Comparison of ENCODE assay signal across 1 cellular context in the genomic region with DNA sequence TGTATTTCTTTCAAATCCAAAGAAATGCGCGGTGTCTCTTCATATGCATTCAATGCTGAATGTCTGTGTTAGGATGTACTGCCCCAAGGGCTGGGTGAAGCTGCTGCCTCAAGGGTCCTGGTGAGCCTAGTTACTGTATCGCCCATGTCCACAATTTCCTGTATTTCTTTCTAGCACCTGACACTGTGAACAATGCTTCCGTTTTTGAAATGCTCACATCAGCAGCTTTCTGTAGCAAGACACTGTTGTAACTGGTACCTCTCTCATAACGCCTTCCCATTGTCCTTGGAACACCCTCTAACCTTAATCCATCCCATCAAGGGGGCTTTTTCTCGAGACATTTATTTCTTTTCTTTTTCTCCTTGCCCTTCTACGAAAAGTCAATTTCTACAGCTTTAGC.
TF ChIP-seq lines count a peak whose summit lies in the region.

No MANE protein-coding gene starts in this region.

TF ChIP-seq in HepG2, 621 proteins besides CTCF, POLR2A, EP300 and RAD21 (continued from another document):
- no peak for TF ChIP-seq NKX3-1 (CRISPR knock-in tag; IDR thresholded peaks at IDR 0.05)
- TF ChIP-seq NR3C1 (CRISPR knock-in tag; IDR thresholded peaks at IDR 0.05), result no peak
- TF ChIP-seq MTF1 (CRISPR knock-in tag; IDR thresholded peaks at IDR 0.05), result no peak
- TF ChIP-seq, protein P1, sequence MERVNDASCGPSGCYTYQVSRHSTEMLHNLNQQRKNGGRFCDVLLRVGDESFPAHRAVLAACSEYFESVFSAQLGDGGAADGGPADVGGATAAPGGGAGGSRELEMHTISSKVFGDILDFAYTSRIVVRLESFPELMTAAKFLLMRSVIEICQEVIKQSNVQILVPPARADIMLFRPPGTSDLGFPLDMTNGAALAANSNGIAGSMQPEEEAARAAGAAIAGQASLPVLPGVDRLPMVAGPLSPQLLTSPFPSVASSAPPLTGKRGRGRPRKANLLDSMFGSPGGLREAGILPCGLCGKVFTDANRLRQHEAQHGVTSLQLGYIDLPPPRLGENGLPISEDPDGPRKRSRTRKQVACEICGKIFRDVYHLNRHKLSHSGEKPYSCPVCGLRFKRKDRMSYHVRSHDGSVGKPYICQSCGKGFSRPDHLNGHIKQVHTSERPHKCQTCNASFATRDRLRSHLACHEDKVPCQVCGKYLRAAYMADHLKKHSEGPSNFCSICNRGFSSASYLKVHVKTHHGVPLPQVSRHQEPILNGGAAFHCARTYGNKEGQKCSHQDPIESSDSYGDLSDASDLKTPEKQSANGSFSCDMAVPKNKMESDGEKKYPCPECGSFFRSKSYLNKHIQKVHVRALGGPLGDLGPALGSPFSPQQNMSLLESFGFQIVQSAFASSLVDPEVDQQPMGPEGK (CRISPR knock-in tag; IDR thresholded peaks at IDR 0.05), result no peak
